ENCODE assay signal across 1 cellular context in genomic region chr13:60679928-60680693, GRCh38.
TF ChIP-seq lines count a peak whose summit lies in the region.

No MANE protein-coding gene starts in this region.

TF ChIP-seq in GM12878, 131 proteins besides CTCF, POLR2A, EP300 and RAD21 (continued from another document):
- TF ChIP-seq SKIL (IDR thresholded peaks at IDR 0.05; ENCODE audit: low read depth, poor library complexity, severe bottlenecking) (no peak), ZBED1 (IDR thresholded peaks at IDR 0.05; ENCODE audit: borderline replicate concordance) (no peak), YBX1 (IDR thresholded peaks at IDR 0.05) (no peak), POLR2AphosphoS2 (IDR thresholded peaks at IDR 0.05; ENCODE audit: low read depth, low read length) (no peak), ZSCAN29 (IDR thresholded peaks at IDR 0.05) (no peak), MAX (IDR thresholded peaks at IDR 0.05; ENCODE audit: low read depth, low read length) (no peak), CREB1 (IDR thresholded peaks at IDR 0.05; ENCODE audit: low read depth) (no peak), CHD2 (IDR thresholded peaks at IDR 0.05; ENCODE audit: borderline replicate concordance, low read depth, low read length) (no peak), ZBTB4 (CRISPR knock-in tag; IDR thresholded peaks at IDR 0.05) (no peak), E4F1 (IDR thresholded peaks at IDR 0.05; ENCODE audit: borderline replicate concordance, partially characterized antibody) (no peak), WRNIP1 (IDR thresholded peaks at IDR 0.05; ENCODE audit: borderline replicate concordance, low read depth, low read length) (no peak)
